In genomic region chrX:136878423-136878822, GRCh38 we compare ENCODE assay signal across 1 cellular context.
TF ChIP-seq lines count a peak whose summit lies in the region.

No MANE protein-coding gene starts in this region.

TF ChIP-seq in IMR-90, 13 proteins besides CTCF, POLR2A, EP300 and RAD21:
- TF ChIP-seq MAZ (IDR thresholded peaks at IDR 0.05; ENCODE audit: borderline replicate concordance, low read depth, low read length), result no peak
- TF ChIP-seq RCOR1 (IDR thresholded peaks at IDR 0.05; ENCODE audit: insufficient replicate concordance, low read length), result no peak
- no peak for TF ChIP-seq SMC3 (IDR thresholded peaks at IDR 0.05; ENCODE audit: low read depth, low read length)
- TF ChIP-seq NFE2L2 (IDR thresholded peaks at IDR 0.05; ENCODE audit: low read depth, low read length), result no peak
- TF ChIP-seq USF2 (IDR thresholded peaks at IDR 0.05; ENCODE audit: low read depth, low read length), result no peak
